9 cellular contexts compared by ENCODE assay signal in genomic region chr11:61733120-61733978, GRCh38. TPM values are rescaled to one million over a fixed set of nuclear protein-coding genes. Genes with fewer than 3 reads are reported as not detected.
DNase-seq lines count a peak whose midpoint lies in the region; ATAC-seq, FAIRE-seq and TF ChIP-seq lines count a peak whose summit lies in the region.
"Had no signal": no experiment of that assay in that cellular context is flagged by ENCODE, and none has a peak within 500 bp of the region (broad histone marks: within the 10 kb centered on the region; RNA-seq: fewer than 3 reads in every experiment).

No MANE protein-coding gene starts in this region.

- peak overlapping the region in 2 of 11 experiments; percentile 16 to 42; a peak in 1 of 22 replicates for H3K27ac ChIP-seq in BLaER1 treated with 17β-estradiol and CSF1 and Interleukin-3, amounts not matched to agents 10 nM and 100 nM
- H3K27ac ChIP-seq in endothelial cell of umbilical vein (ENCODE audit: insufficient read depth, low read depth, low read length): no peak overlapping the region

- H3K36me3 ChIP-seq in BLaER1 treated with 17β-estradiol and CSF1 and Interleukin-3, amounts not matched to agents 10 nM and 100 nM: peaks cover 0 to 57% (median 0%) of the 10 kb centered on the region in 11 experiments; a peak in 4 of 22 replicates
- H3K36me3 ChIP-seq in endothelial cell of umbilical vein (ENCODE audit: control insufficient read depth in 2 of 2, extremely low read depth in 1 of 2, insufficient read depth in 2 of 2, low read length in 2 of 2): no peaks in the 10 kb centered on the region

- no peaks in the 10 kb centered on the region for H3K27me3 ChIP-seq in BLaER1 treated with 17β-estradiol and CSF1 and Interleukin-3, amounts not matched to agents 10 nM and 100 nM
- H3K27me3 ChIP-seq in endothelial cell of umbilical vein (ENCODE audit: control insufficient read depth in 2 of 2, insufficient read depth in 2 of 2, low read length in 2 of 2): no peaks in the 10 kb centered on the region

- peak overlapping the region in 3 of 11 experiments; percentile 42 to 66 (median 48); a peak in 6 of 22 replicates for H3K4me2 ChIP-seq in BLaER1 treated with 17β-estradiol and CSF1 and Interleukin-3, amounts not matched to agents 10 nM and 100 nM
- no peak overlapping the region for H3K4me2 ChIP-seq in endothelial cell of umbilical vein (ENCODE audit: insufficient read depth, low read length)

- FAIRE-seq in endothelial cell of umbilical vein (lab: Jason Lieb, UNC): peak; percentile 92

- no peaks in the 10 kb centered on the region for H3K9me1 ChIP-seq in endothelial cell of umbilical vein (replicated peaks; ENCODE audit: control insufficient read depth, extremely low read depth, insufficient read depth, low read length)

- peak; percentile 98 to 99 for TF ChIP-seq CTCF in endothelial cell of umbilical vein (IDR thresholded peaks at IDR 0.05; ENCODE audit: extremely low read depth in 1 of 2, insufficient read depth in 1 of 2, low read depth in 1 of 2, low read length in 2 of 2)

- no TSS peak for BruUV-seq in endothelial cell of umbilical vein (replicated peaks; lab: Mats Ljungman, UMichigan)

- dilution Hi-C loops in endothelial cell of umbilical vein (cut with MboI; ENCODE audit: extremely low pct_ligation_motif_present, low sequenced_read_pairs): no loop called here

- H3K9ac ChIP-seq in BLaER1 treated with 17β-estradiol and CSF1 and Interleukin-3, amounts not matched to agents 10 nM and 100 nM: peak overlapping the region in 8 of 11 experiments; percentile 19 to 64 (median 46); a peak in 10 of 22 replicates
- no peak overlapping the region for H3K9ac ChIP-seq in endothelial cell of umbilical vein (replicated peaks; ENCODE audit: extremely low read depth, insufficient read depth, low read length)

- no peak overlapping the region for H3K4me3 ChIP-seq in BLaER1 treated with 17β-estradiol and CSF1 and Interleukin-3, amounts not matched to agents 10 nM and 100 nM
- no peak overlapping the region for H3K4me3 ChIP-seq in endothelial cell of umbilical vein (replicated peaks in 1 of 3; ENCODE audit: insufficient read depth in 1 of 3, low read depth in 1 of 3, low read length in 3 of 3)

- no peaks in the 10 kb centered on the region for H3K79me2 ChIP-seq in endothelial cell of umbilical vein (ENCODE audit: control insufficient read depth, insufficient read depth, low read length)

- TF ChIP-seq POLR2A in endothelial cell of umbilical vein (IDR thresholded peaks at IDR 0.05; ENCODE audit: low read depth, low read length): no peak

- intact Hi-C loops in endothelial cell of umbilical vein (cut with micrococcal nuclease): loop anchor here (1.0 kb wide), 1 partner anchor 53 kb away; the partner anchor contains the start of gene DAGLA

- DNase-seq in HT-29 (ENCODE audit: low spot score) (peak; percentile 96), NOMO-1 treated with dmso at 0.1 percent for 144 hours (lab: John Stamatoyannopoulos, UW; ENCODE audit: unreplicated experiment) (peak; percentile 68), endothelial cell of umbilical vein (ENCODE audit: low read depth, low spot score) (peak; percentile 66), mucosa of gallbladder (ENCODE audit: low spot score) (peak; percentile 88)
- peak; percentile 87 for DNase-seq in activated CD8-positive, alpha-beta memory T cell treated with anti-CD3 and anti-CD28 coated beads, Interleukin-2, amount 50 U/mL, for 4 hours
- DNase-seq in stimulated activated CD8-positive, alpha-beta memory T cell treated with anti-CD3 and anti-CD28 coated beads, Interleukin-4, amount 100 ng/mL, for 4 hours (ENCODE audit: low read depth in 2 of 2, low spot score in 1 of 2): peak; percentile 63 to 67

- H3K9me3 ChIP-seq in BLaER1 treated with 17β-estradiol and CSF1 and Interleukin-3, amounts not matched to agents 10 nM and 100 nM (replicated peaks in 1 of 11): no peaks in the 10 kb centered on the region
- H3K9me3 ChIP-seq in endothelial cell of umbilical vein (replicated peaks; ENCODE audit: control insufficient read depth, insufficient read depth, low read length): no peaks in the 10 kb centered on the region

- H3K4me1 ChIP-seq in BLaER1 treated with 17β-estradiol and CSF1 and Interleukin-3, amounts not matched to agents 10 nM and 100 nM: peaks cover 5 to 27% (median 17%) of the 10 kb centered on the region in 10 experiments; a peak in 18 of 20 replicates
- H3K4me1 ChIP-seq in endothelial cell of umbilical vein (ENCODE audit: control insufficient read depth, extremely low read depth, insufficient read depth, low read length): no peaks in the 10 kb centered on the region

- ATAC-seq in GM19351 (IDR thresholded peaks at IDR 0.05; ENCODE audit: unreplicated experiment): peak; percentile 83

- POLR2A ChIA-PET in endothelial cell of umbilical vein (lab: Charles Lee): interaction anchor here (0.7 kb wide), 1 partner anchor 15 kb away, joined by 3 read pairs; no protein-coding TSS in a partner anchor

- H4K20me1 ChIP-seq in BLaER1 treated with 17β-estradiol and CSF1 and Interleukin-3, amounts not matched to agents 10 nM and 100 nM: peaks cover 0 to 6% (median 0%) of the 10 kb centered on the region in 11 experiments; a peak in 1 of 22 replicates
- no peaks in the 10 kb centered on the region for H4K20me1 ChIP-seq in endothelial cell of umbilical vein (replicated peaks; ENCODE audit: control insufficient read depth, extremely low read depth, insufficient read depth, low read length)

- CTCF ChIA-PET in endothelial cell of umbilical vein (lab: Charles Lee): interaction anchor here (0.7 to 3.4 kb wide), 48 partner anchors 11 to 375 kb away, joined by 3 to 49 read pairs (median 5); partner anchors contain the start of genes DAGLA and SYT7

- H2AFZ ChIP-seq in endothelial cell of umbilical vein (ENCODE audit: low read depth, low read length): no peak overlapping the region

TF ChIP-seq in endothelial cell of umbilical vein, 7 proteins besides CTCF, POLR2A, EP300 and RAD21:
- TF ChIP-seq MYC (IDR thresholded peaks at IDR 0.05; ENCODE audit: low read depth, low read length) (no peak), EZH2 (IDR thresholded peaks at IDR 0.05; ENCODE audit: borderline replicate concordance, low read depth, low read length, severe bottlenecking) (no peak), JUN (IDR thresholded peaks at IDR 0.05; ENCODE audit: borderline replicate concordance, insufficient read depth, insufficient read length, low read depth) (no peak), POLR2AphosphoS5 (IDR thresholded peaks at IDR 0.05; ENCODE audit: insufficient read depth, low read depth, low read length) (no peak)
- TF ChIP-seq, protein P1, sequence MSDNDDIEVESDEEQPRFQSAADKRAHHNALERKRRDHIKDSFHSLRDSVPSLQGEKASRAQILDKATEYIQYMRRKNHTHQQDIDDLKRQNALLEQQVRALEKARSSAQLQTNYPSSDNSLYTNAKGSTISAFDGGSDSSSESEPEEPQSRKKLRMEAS (IDR thresholded peaks at IDR 0.05; ENCODE audit: insufficient read depth, insufficient read length): peak; percentile 95

RNA-seq across cellular contexts. Expression of gene MYRF, which starts 19.1 kb away (rescaled TPM):
- total RNA-seq in HT-29 (2014; rRNA removed; shearing (Covaris generic)): 70.1 and 105 TPM in 2 replicates
- 0.82 and 1.8 TPM in 2 replicates for total RNA-seq in endothelial cell of umbilical vein
- polyA plus RNA-seq in endothelial cell of umbilical vein: 0.98 and 1.1 TPM in 2 replicates
- polyA plus RNA-seq in endothelial cell of umbilical vein (2011; cell fraction: cytosol; rRNA removed): 0.49 and 0.62 TPM in 2 replicates
- polyA plus RNA-seq in endothelial cell of umbilical vein (2011; cell fraction: nucleus; rRNA removed): 1.5 and 2.2 TPM in 2 replicates
- 0.72 and 2.0 TPM in 2 replicates for polyA plus RNA-seq in endothelial cell of umbilical vein (2012)
- polyA minus RNA-seq in endothelial cell of umbilical vein: 1.3 and 1.5 TPM in 2 replicates
- 0.31 TPM for polyA minus RNA-seq in endothelial cell of umbilical vein (2011; cell fraction: cytosol; rRNA and poly(A)+ RNA removed)
- 0.63 and 1.0 TPM in 2 replicates for polyA minus RNA-seq in endothelial cell of umbilical vein (2011; cell fraction: nucleus; rRNA and poly(A)+ RNA removed)
- 320 TPM for total RNA-seq in mucosa of gallbladder
- polyA plus RNA-seq: IgD-negative memory B cell had no signal

RNA-seq across cellular contexts. Expression of gene DAGLA, which starts 53.2 kb away (rescaled TPM):
- total RNA-seq in HT-29 (2014; rRNA removed; shearing (Covaris generic)): 9.2 and 9.7 TPM in 2 replicates
- total RNA-seq in endothelial cell of umbilical vein (3.5 and 4.7 TPM in 2 replicates), mucosa of gallbladder (10.6 TPM)
- polyA plus RNA-seq in endothelial cell of umbilical vein: 2.5 and 2.9 TPM in 2 replicates
- 2.1 and 2.6 TPM in 2 replicates for polyA plus RNA-seq in endothelial cell of umbilical vein (2011; cell fraction: cytosol; rRNA removed)
- polyA plus RNA-seq in endothelial cell of umbilical vein (2011; cell fraction: nucleus; rRNA removed): 3.7 and 4.6 TPM in 2 replicates
- polyA plus RNA-seq in endothelial cell of umbilical vein (2012): 3.1 and 3.7 TPM in 2 replicates
- polyA minus RNA-seq in endothelial cell of umbilical vein: 3.9 and 4.6 TPM in 2 replicates
- polyA minus RNA-seq in endothelial cell of umbilical vein (2011; cell fraction: cytosol; rRNA and poly(A)+ RNA removed): 1.7 TPM
- 2.9 and 4.1 TPM in 2 replicates for polyA minus RNA-seq in endothelial cell of umbilical vein (2011; cell fraction: nucleus; rRNA and poly(A)+ RNA removed)
- polyA plus RNA-seq: IgD-negative memory B cell had no signal

RNA-seq across cellular contexts. Expression of gene TMEM258, which starts 59.0 kb away (rescaled TPM):
- total RNA-seq in HT-29 (2014; rRNA removed; shearing (Covaris generic)): 113 and 120 TPM in 2 replicates
- total RNA-seq in endothelial cell of umbilical vein: 139 and 140 TPM in 2 replicates
- polyA plus RNA-seq in endothelial cell of umbilical vein: 534 and 632 TPM in 2 replicates
- 418 and 490 TPM in 2 replicates for polyA plus RNA-seq in endothelial cell of umbilical vein (2011; cell fraction: cytosol; rRNA removed)
- 98.0 and 104 TPM in 2 replicates for polyA plus RNA-seq in endothelial cell of umbilical vein (2011; cell fraction: nucleus; rRNA removed)
- polyA plus RNA-seq in endothelial cell of umbilical vein (2012): 399 and 519 TPM in 2 replicates
- 266 and 269 TPM in 2 replicates for polyA minus RNA-seq in endothelial cell of umbilical vein
- 112 TPM for polyA minus RNA-seq in endothelial cell of umbilical vein (2011; cell fraction: cytosol; rRNA and poly(A)+ RNA removed)
- polyA minus RNA-seq in endothelial cell of umbilical vein (2011; cell fraction: nucleus; rRNA and poly(A)+ RNA removed): 47.6 and 56.5 TPM in 2 replicates
- 116 TPM for total RNA-seq in mucosa of gallbladder

RNA-seq across cellular contexts. Expression of gene FEN1, which starts 59.4 kb away (rescaled TPM):
- total RNA-seq in HT-29 (2014; rRNA removed; shearing (Covaris generic)): 137 and 147 TPM in 2 replicates
- 57.9 and 60.5 TPM in 2 replicates for total RNA-seq in endothelial cell of umbilical vein
- 22.9 and 29.3 TPM in 2 replicates for polyA plus RNA-seq in endothelial cell of umbilical vein
- 38.3 and 46.5 TPM in 2 replicates for polyA plus RNA-seq in endothelial cell of umbilical vein (2011; cell fraction: cytosol; rRNA removed)
- 18.7 and 24.5 TPM in 2 replicates for polyA plus RNA-seq in endothelial cell of umbilical vein (2011; cell fraction: nucleus; rRNA removed)
- polyA plus RNA-seq in endothelial cell of umbilical vein (2012): 28.8 and 51.8 TPM in 2 replicates
- 43.4 and 48.2 TPM in 2 replicates for polyA minus RNA-seq in endothelial cell of umbilical vein
- polyA minus RNA-seq in endothelial cell of umbilical vein (2011; cell fraction: cytosol; rRNA and poly(A)+ RNA removed): 96.6 TPM
- 16.6 TPM in 2 replicates for polyA minus RNA-seq in endothelial cell of umbilical vein (2011; cell fraction: nucleus; rRNA and poly(A)+ RNA removed)
- 7.7 TPM for total RNA-seq in mucosa of gallbladder

Comparison
In these comparisons a context has a peak if more than half of its experiments do, and no peak if none do; other contexts are left out.
1. RNA of gene MYRF, which starts 19.1 kb away (total RNA-seq): 320 TPM in mucosa of gallbladder (single experiment) and 70.1 to 105 TPM in HT-29; 0.82 to 1.8 TPM in endothelial cell of umbilical vein; every median in the first group is over 10 times any median in the second.
2. Peak in every context shown above with its lines, with median percentiles within 50 percentile points of each other: DNase-seq.